In genomic region chr22:48697223-48697622, GRCh38 we compare ENCODE assay signal across 7 cellular contexts.
"Had no signal": no experiment of that assay in that cellular context is flagged by ENCODE, and none has a peak within 500 bp of the region (broad histone marks: within the 10 kb centered on the region; RNA-seq: fewer than 3 reads in every experiment).

No MANE protein-coding gene starts in this region.

- ATAC-seq: HCT116 had no signal

- DNase-seq: GM23248, GOT3, KBM-7 had no signal

- H2AFZ ChIP-seq: GM23248 had no signal

- H3K36me3 ChIP-seq: HAP-1 had no signal

- FAIRE-seq: H54 had no signal

- H3K9me3 ChIP-seq: HAP-1 had no signal

- H3K4me1 ChIP-seq: HAP-1 had no signal

- H3K9ac ChIP-seq: GM23248, KMS-11 had no signal

- H3K27ac ChIP-seq: GM23248, KMS-11 had no signal

- H3K4me2 ChIP-seq: KMS-11 had no signal

- H3K4me3 ChIP-seq: GM23248, HAP-1 had no signal
